In the genomic region with DNA sequence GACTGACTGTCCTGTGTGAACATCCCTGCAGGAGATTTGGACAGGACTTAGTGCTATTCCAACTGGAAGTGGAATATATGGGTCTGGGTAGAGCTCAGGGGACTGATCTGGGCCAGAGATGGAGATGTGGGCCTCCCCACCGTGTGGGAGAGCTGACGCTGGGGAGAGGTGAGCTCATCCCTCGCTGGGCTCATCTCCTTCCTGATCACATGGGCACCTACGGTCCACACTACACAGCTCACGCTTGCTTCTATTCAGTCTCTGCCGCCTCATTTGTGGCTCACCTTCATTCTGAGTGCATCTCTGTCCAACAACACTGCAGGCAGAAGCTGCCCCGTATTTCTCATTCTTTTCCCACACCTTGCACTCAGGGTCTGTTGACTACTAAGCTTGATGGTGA, we compare ENCODE assay signal across 16 cellular contexts. TPM values are rescaled to one million over a fixed set of nuclear protein-coding genes. Genes with fewer than 3 reads are reported as not detected.
"Had no signal": no experiment of that assay in that cellular context is flagged by ENCODE, and none has a peak within 500 bp of the region (broad histone marks: within the 10 kb centered on the region; RNA-seq: fewer than 3 reads in every experiment).

No MANE protein-coding gene starts in this region.

- H3K4me2 ChIP-seq: neural progenitor cell had no signal

- DNase-seq: activated CD4-positive, CD25-positive, alpha-beta regulatory T cell treated with anti-CD3 and anti-CD28 coated beads, Interleukin-2, amount 50 U/mL, for 72 hours; activated effector memory CD4-positive, alpha-beta T cell treated with Interleukin-2 at 50 U/mL for 16 hours; adrenal gland; cortex of kidney; effector CD8-positive, alpha-beta T cell; gastrocnemius medialis; left ventricle myocardium superior; mesenchymal stem cell; retina; stimulated activated CD4-positive, alpha-beta T cell treated with anti-CD3 and anti-CD28 coated beads, Interleukin-15, amount 100 ng/mL, for 24 hours; stimulated activated CD4-positive, alpha-beta T cell treated with anti-CD3 and anti-CD28 coated beads, Interleukin-4, amount 100 ng/mL, for 4 hours; stomach; T-helper 9 cell had no signal

- H3K27ac ChIP-seq: adrenal gland, epithelial cell of prostate, gastrocnemius medialis, neural progenitor cell, parathyroid adenoma, stomach had no signal

- H3K4me3 Mint-ChIP-seq: neural progenitor cell had no signal

- H3K9me3 ChIP-seq: adrenal gland, gastrocnemius medialis, stomach had no signal

- H3K36me3 Mint-ChIP-seq: neural progenitor cell had no signal

- H3K9me3 Mint-ChIP-seq: neural progenitor cell had no signal

- H3K4me3 ChIP-seq: adrenal gland, gastrocnemius medialis, neural progenitor cell, stomach had no signal

- H3K4me1 ChIP-seq: neural progenitor cell, parathyroid adenoma had no signal

- H3K27me3 ChIP-seq: adrenal gland, gastrocnemius medialis, neural progenitor cell had no signal

- ATAC-seq: gastrocnemius medialis, left ventricle myocardium superior had no signal

- H3K27ac Mint-ChIP-seq: neural progenitor cell had no signal

RNA-seq across cellular contexts. Expression of a gene that starts 26.2 kb away (rescaled TPM):
- total RNA-seq: gastrocnemius medialis, left ventricle myocardium superior, stomach had no signal

RNA-seq across cellular contexts. Expression of a gene that starts 39.9 kb away (rescaled TPM):
- total RNA-seq: gastrocnemius medialis had no signal
